1 cellular context compared by ENCODE assay signal in genomic region chr17:8248751-8249607, GRCh38.
TF ChIP-seq lines count a peak whose summit lies in the region.

A gene with protein sequence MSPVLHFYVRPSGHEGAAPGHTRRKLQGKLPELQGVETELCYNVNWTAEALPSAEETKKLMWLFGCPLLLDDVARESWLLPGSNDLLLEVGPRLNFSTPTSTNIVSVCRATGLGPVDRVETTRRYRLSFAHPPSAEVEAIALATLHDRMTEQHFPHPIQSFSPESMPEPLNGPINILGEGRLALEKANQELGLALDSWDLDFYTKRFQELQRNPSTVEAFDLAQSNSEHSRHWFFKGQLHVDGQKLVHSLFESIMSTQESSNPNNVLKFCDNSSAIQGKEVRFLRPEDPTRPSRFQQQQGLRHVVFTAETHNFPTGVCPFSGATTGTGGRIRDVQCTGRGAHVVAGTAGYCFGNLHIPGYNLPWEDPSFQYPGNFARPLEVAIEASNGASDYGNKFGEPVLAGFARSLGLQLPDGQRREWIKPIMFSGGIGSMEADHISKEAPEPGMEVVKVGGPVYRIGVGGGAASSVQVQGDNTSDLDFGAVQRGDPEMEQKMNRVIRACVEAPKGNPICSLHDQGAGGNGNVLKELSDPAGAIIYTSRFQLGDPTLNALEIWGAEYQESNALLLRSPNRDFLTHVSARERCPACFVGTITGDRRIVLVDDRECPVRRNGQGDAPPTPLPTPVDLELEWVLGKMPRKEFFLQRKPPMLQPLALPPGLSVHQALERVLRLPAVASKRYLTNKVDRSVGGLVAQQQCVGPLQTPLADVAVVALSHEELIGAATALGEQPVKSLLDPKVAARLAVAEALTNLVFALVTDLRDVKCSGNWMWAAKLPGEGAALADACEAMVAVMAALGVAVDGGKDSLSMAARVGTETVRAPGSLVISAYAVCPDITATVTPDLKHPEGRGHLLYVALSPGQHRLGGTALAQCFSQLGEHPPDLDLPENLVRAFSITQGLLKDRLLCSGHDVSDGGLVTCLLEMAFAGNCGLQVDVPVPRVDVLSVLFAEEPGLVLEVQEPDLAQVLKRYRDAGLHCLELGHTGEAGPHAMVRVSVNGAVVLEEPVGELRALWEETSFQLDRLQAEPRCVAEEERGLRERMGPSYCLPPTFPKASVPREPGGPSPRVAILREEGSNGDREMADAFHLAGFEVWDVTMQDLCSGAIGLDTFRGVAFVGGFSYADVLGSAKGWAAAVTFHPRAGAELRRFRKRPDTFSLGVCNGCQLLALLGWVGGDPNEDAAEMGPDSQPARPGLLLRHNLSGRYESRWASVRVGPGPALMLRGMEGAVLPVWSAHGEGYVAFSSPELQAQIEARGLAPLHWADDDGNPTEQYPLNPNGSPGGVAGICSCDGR (N-terminal part only) (plus strand): TSS chr17:8249289. CDS start chr17:8253938, 4,649 bp downstream.

TF ChIP-seq in GM12878, 131 proteins besides CTCF, POLR2A, EP300 and RAD21 (continued from another document and continues in another):
- TF ChIP-seq SKIL (IDR thresholded peaks at IDR 0.05; ENCODE audit: low read depth, poor library complexity, severe bottlenecking) (peak; percentile 26), BCL11A (IDR thresholded peaks at IDR 0.05; ENCODE audit: low read depth, low read length) (peak; percentile 17; the same call in 1 of the 2 replicates), TCF7 (IDR thresholded peaks at IDR 0.05; ENCODE audit: borderline replicate concordance) (no peak), MTA2 (IDR thresholded peaks at IDR 0.05; ENCODE audit: low read depth) (no peak), USF1 (IDR thresholded peaks at IDR 0.05; ENCODE audit: borderline replicate concordance, extremely low read length, insufficient read depth, low read depth, low read length) (peak; percentile 30), KAT2A (conservative IDR thresholded peaks at IDR 0.05; ENCODE audit: control insufficient read depth, low read depth, low read length) (no peak), NRF1 (conservative IDR thresholded peaks at IDR 0.05; ENCODE audit: low read depth, low read length) (no peak), TCF12 (IDR thresholded peaks at IDR 0.05; ENCODE audit: low read depth, low read length) (peak; percentile 72; the same call in 1 of the 2 replicates), SMAD1 (IDR thresholded peaks at IDR 0.05; ENCODE audit: low read depth, partially characterized antibody) (peak; percentile 15), PRDM15 (CRISPR knock-in tag; IDR thresholded peaks at IDR 0.05) (no peak), TBL1XR1 (IDR thresholded peaks at IDR 0.05; ENCODE audit: low read depth, low read length) (peak; percentile 43; the same call in 1 of the 2 replicates), BACH1 (IDR thresholded peaks at IDR 0.05; ENCODE audit: borderline replicate concordance) (peak; percentile 73; the same call in 1 of the 2 replicates), ATF7 (IDR thresholded peaks at IDR 0.05; ENCODE audit: low read depth) (peak; percentile 95), RCOR1 (conservative IDR thresholded peaks at IDR 0.05; ENCODE audit: low read depth, low read length) (no peak), SUPT20H (IDR thresholded peaks at IDR 0.05; ENCODE audit: borderline replicate concordance, control insufficient read depth, low read depth, low read length) (no peak), POLR2AphosphoS2 (IDR thresholded peaks at IDR 0.05; ENCODE audit: low read depth, low read length) (peak; percentile 90), FOS (IDR thresholded peaks at IDR 0.05; ENCODE audit: borderline replicate concordance, extremely low read depth, insufficient read length) (no peak), CEBPB (IDR thresholded peaks at IDR 0.05; ENCODE audit: borderline replicate concordance in 1 of 2, low read depth in 2 of 2, low read length in 2 of 2) (no peak), RBBP5 (conservative IDR thresholded peaks at IDR 0.05) (no peak), BHLHE40 (IDR thresholded peaks at IDR 0.05; ENCODE audit: borderline replicate concordance in 1 of 2, low read depth in 2 of 2, low read length in 1 of 2) (peak; percentile 95 to 96), CEBPZ (IDR thresholded peaks at IDR 0.05; ENCODE audit: low read depth, low read length) (0 out of 2 replicates have a peak, but pooled peaks have one; percentile 13), SP1 (IDR thresholded peaks at IDR 0.05; ENCODE audit: low read depth, low read length) (peak; percentile 78), LARP7 (IDR thresholded peaks at IDR 0.05) (peak; percentile 67), ETV6 (conservative IDR thresholded peaks at IDR 0.05 in 1 of 2, IDR thresholded peaks at IDR 0.05 in 1 of 2; ENCODE audit: borderline replicate concordance in 1 of 2, low read depth in 1 of 2) (no peak), CBFB (IDR thresholded peaks at IDR 0.05; ENCODE audit: low read depth) (no peak; the same call in 1 of the 2 replicates), MYB (IDR thresholded peaks at IDR 0.05; ENCODE audit: borderline replicate concordance, low read depth, low read length) (no peak), SPI1 (IDR thresholded peaks at IDR 0.05; ENCODE audit: borderline replicate concordance, insufficient read depth, low read depth, low read length) (no peak; the same call in 1 of the 2 replicates), MXI1 (IDR thresholded peaks at IDR 0.05; ENCODE audit: low read depth, low read length) (peak; percentile 100), TAF1 (IDR thresholded peaks at IDR 0.05; ENCODE audit: borderline replicate concordance, low read depth, low read length) (peak; percentile 68; the same call in 1 of the 2 replicates), YY1 (IDR thresholded peaks at IDR 0.05; ENCODE audit: low read depth, low read length) (peak; percentile 80), SMAD5 (IDR thresholded peaks at IDR 0.05; ENCODE audit: low read depth) (peak; percentile 49), ZBED1 (IDR thresholded peaks at IDR 0.05; ENCODE audit: borderline replicate concordance) (no peak), ZNF24 (IDR thresholded peaks at IDR 0.05) (no peak), STAT1 (conservative IDR thresholded peaks at IDR 0.05) (no peak; the same call in 1 of the 2 replicates), NR2C2 (IDR thresholded peaks at IDR 0.05; ENCODE audit: borderline replicate concordance, control insufficient read depth, insufficient read length, low read depth) (no peak), RFX5 (IDR thresholded peaks at IDR 0.05; ENCODE audit: low read depth, low read length) (no peak), TARDBP (IDR thresholded peaks at IDR 0.05; ENCODE audit: borderline replicate concordance) (no peak), BRCA1 (IDR thresholded peaks at IDR 0.05; ENCODE audit: low read depth, low read length) (no peak)
- TF ChIP-seq, protein P1, sequence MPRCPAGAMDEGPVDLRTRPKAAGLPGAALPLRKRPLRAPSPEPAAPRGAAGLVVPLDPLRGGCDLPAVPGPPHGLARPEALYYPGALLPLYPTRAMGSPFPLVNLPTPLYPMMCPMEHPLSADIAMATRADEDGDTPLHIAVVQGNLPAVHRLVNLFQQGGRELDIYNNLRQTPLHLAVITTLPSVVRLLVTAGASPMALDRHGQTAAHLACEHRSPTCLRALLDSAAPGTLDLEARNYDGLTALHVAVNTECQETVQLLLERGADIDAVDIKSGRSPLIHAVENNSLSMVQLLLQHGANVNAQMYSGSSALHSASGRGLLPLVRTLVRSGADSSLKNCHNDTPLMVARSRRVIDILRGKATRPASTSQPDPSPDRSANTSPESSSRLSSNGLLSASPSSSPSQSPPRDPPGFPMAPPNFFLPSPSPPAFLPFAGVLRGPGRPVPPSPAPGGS (IDR thresholded peaks at IDR 0.05; ENCODE audit: borderline replicate concordance, insufficient read depth, low read depth, low read length, poor library complexity, severe bottlenecking): no peak
- TF ChIP-seq, protein P2, sequence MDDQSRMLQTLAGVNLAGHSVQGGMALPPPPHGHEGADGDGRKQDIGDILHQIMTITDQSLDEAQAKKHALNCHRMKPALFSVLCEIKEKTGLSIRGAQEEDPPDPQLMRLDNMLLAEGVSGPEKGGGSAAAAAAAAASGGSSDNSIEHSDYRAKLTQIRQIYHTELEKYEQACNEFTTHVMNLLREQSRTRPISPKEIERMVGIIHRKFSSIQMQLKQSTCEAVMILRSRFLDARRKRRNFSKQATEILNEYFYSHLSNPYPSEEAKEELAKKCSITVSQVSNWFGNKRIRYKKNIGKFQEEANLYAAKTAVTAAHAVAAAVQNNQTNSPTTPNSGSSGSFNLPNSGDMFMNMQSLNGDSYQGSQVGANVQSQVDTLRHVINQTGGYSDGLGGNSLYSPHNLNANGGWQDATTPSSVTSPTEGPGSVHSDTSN (IDR thresholded peaks at IDR 0.05; ENCODE audit: insufficient replicate concordance, low read depth, low read length): peak; percentile 2
- TF ChIP-seq, protein P3, sequence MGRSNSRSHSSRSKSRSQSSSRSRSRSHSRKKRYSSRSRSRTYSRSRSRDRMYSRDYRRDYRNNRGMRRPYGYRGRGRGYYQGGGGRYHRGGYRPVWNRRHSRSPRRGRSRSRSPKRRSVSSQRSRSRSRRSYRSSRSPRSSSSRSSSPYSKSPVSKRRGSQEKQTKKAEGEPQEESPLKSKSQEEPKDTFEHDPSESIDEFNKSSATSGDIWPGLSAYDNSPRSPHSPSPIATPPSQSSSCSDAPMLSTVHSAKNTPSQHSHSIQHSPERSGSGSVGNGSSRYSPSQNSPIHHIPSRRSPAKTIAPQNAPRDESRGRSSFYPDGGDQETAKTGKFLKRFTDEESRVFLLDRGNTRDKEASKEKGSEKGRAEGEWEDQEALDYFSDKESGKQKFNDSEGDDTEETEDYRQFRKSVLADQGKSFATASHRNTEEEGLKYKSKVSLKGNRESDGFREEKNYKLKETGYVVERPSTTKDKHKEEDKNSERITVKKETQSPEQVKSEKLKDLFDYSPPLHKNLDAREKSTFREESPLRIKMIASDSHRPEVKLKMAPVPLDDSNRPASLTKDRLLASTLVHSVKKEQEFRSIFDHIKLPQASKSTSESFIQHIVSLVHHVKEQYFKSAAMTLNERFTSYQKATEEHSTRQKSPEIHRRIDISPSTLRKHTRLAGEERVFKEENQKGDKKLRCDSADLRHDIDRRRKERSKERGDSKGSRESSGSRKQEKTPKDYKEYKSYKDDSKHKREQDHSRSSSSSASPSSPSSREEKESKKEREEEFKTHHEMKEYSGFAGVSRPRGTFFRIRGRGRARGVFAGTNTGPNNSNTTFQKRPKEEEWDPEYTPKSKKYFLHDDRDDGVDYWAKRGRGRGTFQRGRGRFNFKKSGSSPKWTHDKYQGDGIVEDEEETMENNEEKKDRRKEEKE (IDR thresholded peaks at IDR 0.05): no peak
